ENCODE assay signal across 14 cellular contexts in the genomic region with DNA sequence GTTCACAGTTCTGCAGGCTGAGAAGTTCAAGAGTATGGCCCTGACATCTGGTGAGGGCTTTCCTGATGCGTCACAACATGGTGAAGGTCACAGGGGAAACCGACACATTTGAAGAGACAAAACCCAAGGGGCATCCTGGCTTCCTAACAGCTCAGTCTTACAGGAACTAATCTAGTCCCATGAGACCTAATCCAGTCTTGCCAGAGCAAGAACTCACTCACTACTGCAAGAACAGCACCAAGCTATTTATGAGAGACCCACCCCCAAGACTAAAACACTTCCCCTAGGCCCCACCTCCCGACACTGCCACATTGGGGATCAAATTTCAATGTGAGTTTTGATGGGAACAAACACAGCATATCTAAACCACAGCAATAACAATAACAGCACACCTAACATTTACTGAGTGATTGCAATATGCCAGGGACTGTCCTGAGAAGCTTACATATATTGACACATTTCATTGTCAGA. TPM values are rescaled to one million over a fixed set of nuclear protein-coding genes. Genes with fewer than 3 reads are reported as not detected.
A peak's percentile ranks its signal among the peaks of the same experiment; 100 is the strongest.
DNase-seq lines count a peak whose midpoint lies in the region; ATAC-seq, FAIRE-seq and TF ChIP-seq lines count a peak whose summit lies in the region.
"Had no signal": no experiment of that assay in that cellular context is flagged by ENCODE, and none has a peak within 500 bp of the region (broad histone marks: within the 10 kb centered on the region; RNA-seq: fewer than 3 reads in every experiment).

No MANE protein-coding gene starts in this region.

- H3K79me2 ChIP-seq in mammary epithelial cell (ENCODE audit: insufficient read depth, low read length) (no peaks in the 10 kb centered on the region), keratinocyte (ENCODE audit: control insufficient read depth, insufficient read depth, low read length) (no peaks in the 10 kb centered on the region)

- peaks cover 31% of the 10 kb centered on the region for H3K4me1 ChIP-seq in mammary epithelial cell (ENCODE audit: insufficient read depth, low read length)
- H3K4me1 ChIP-seq in keratinocyte (ENCODE audit: control insufficient read depth, extremely low read depth, insufficient read depth, low read length): peaks cover 32% of the 10 kb centered on the region
- no peaks in the 10 kb centered on the region for H3K4me1 ChIP-seq in gastroesophageal sphincter
- H3K4me1 ChIP-seq: ascending aorta, sigmoid colon had no signal

- no peak for TF ChIP-seq POLR2A in gastroesophageal sphincter (IDR thresholded peaks at IDR 0.05)

- no peaks in the 10 kb centered on the region for H3K9me3 ChIP-seq in mammary epithelial cell (replicated peaks; ENCODE audit: insufficient read depth, low read length)
- H3K9me3 ChIP-seq in keratinocyte (ENCODE audit: control insufficient read depth, low read depth, low read length): no peaks in the 10 kb centered on the region
- no peaks in the 10 kb centered on the region for H3K9me3 ChIP-seq in gastroesophageal sphincter
- H3K9me3 ChIP-seq: ascending aorta, sigmoid colon had no signal

- TF ChIP-seq CTCF in mammary epithelial cell (conservative IDR thresholded peaks at IDR 0.05 in 1 of 2, IDR thresholded peaks at IDR 0.05 in 1 of 2; ENCODE audit: extremely low read depth in 1 of 2, insufficient read depth in 1 of 2, low read depth in 1 of 2, low read length in 2 of 2) (no peak), keratinocyte (optimal IDR thresholded peaks at IDR 0.05 in 1 of 3, IDR thresholded peaks at IDR 0.05 in 1 of 3, conservative IDR thresholded peaks at IDR 0.05 in 1 of 3; ENCODE audit: extremely low read depth in 1 of 3, insufficient read depth in 2 of 3, low read length in 3 of 3) (no peak), gastroesophageal sphincter (IDR thresholded peaks at IDR 0.05) (no peak)

- H3K9ac ChIP-seq in mammary epithelial cell (ENCODE audit: insufficient read depth, low read length) (no peak overlapping the region), keratinocyte (ENCODE audit: control insufficient read depth, extremely low read depth, insufficient read depth, low read length) (no peak overlapping the region)

- DNase-seq in EH (ENCODE audit: low read depth): peak; percentile 16
- DNase-seq in NCI-H2171 (lab: John Stamatoyannopoulos, UW): peak; percentile 72
- DNase-seq in mammary epithelial cell: no peak
- DNase-seq in keratinocyte (ENCODE audit: low read depth, low spot score): no peak
- DNase-seq in central memory CD4-positive, alpha-beta T cell: no peak
- DNase-seq: midbrain, sigmoid colon, SW 1271 had no signal

- TF ChIP-seq EP300 in gastroesophageal sphincter (IDR thresholded peaks at IDR 0.05): no peak

- no peaks in the 10 kb centered on the region for H3K9me1 ChIP-seq in keratinocyte (ENCODE audit: control insufficient read depth, extremely low read depth, insufficient read depth, low read length)

- dilution Hi-C loops in mammary epithelial cell (cut with HindIII; ENCODE audit: low sequenced_read_pairs) (no loop called here), keratinocyte (cut with MboI; ENCODE audit: extremely low pct_ligation_motif_present, low sequenced_read_pairs) (no loop called here)

- no TSS peak for BruUV-seq in mammary epithelial cell (replicated peaks; lab: Mats Ljungman, UMichigan)

- no peaks in the 10 kb centered on the region for H4K20me1 ChIP-seq in mammary epithelial cell (ENCODE audit: insufficient read depth, low read length)
- no peaks in the 10 kb centered on the region for H4K20me1 ChIP-seq in keratinocyte (ENCODE audit: control insufficient read depth, extremely low read depth, insufficient read depth, low read length)

- intact Hi-C loops in mammary epithelial cell (cut with micrococcal nuclease): no loop called here

- peak; percentile 68 for FAIRE-seq in keratinocyte (lab: Jason Lieb, UNC)
- FAIRE-seq: islet of Langerhans had no signal

- in situ Hi-C loops in mammary epithelial cell (cut with MboI; ENCODE audit: low sequenced_read_pairs in 2 of 2): no loop called here

- CTCF ChIA-PET in mammary epithelial cell (lab: Charles Lee; ENCODE audit: low non-redundant PET): no interaction called here

- H2AFZ ChIP-seq in mammary epithelial cell (ENCODE audit: low read depth, low read length): no peak overlapping the region
- no peak overlapping the region for H2AFZ ChIP-seq in keratinocyte (ENCODE audit: control insufficient read depth, low read length)

- H3K4me2 ChIP-seq in mammary epithelial cell (ENCODE audit: insufficient read depth, low read depth, low read length): no peak overlapping the region
- H3K4me2 ChIP-seq in keratinocyte (ENCODE audit: control insufficient read depth, extremely low read depth, insufficient read depth, low read depth, low read length): no peak overlapping the region

- 100% methylated on average over 1 of the region's 3 CpGs for WGBS in mammary epithelial cell (ENCODE audit: low coverage, missing lambda C conversion rate)
- 100% methylated on average over 1 of the region's 3 CpGs; no CpG with 5 or more reads in 1 of the 2 donors for WGBS in gastroesophageal sphincter (ENCODE audit: low coverage in 1 of 2), 2 donors

- H3K27me3 ChIP-seq in mammary epithelial cell (ENCODE audit: insufficient read depth, low read length) (no peaks in the 10 kb centered on the region), keratinocyte (ENCODE audit: control insufficient read depth, extremely low read depth, insufficient read depth, low read length) (no peaks in the 10 kb centered on the region), gastroesophageal sphincter (no peaks in the 10 kb centered on the region)
- H3K27me3 ChIP-seq: ascending aorta, sigmoid colon had no signal

- H3K36me3 ChIP-seq in mammary epithelial cell (ENCODE audit: insufficient read depth, low read length) (no peaks in the 10 kb centered on the region), keratinocyte (ENCODE audit: control insufficient read depth in 2 of 2, extremely low read depth in 1 of 2, insufficient read depth in 2 of 2, low read length in 2 of 2) (no peaks in the 10 kb centered on the region), gastroesophageal sphincter (peaks cover 0 to 5% of the 10 kb centered on the region in 2 donors)
- H3K36me3 ChIP-seq: ascending aorta, sigmoid colon had no signal

- H3K4me3 ChIP-seq in mammary epithelial cell (replicated peaks in 1 of 3; ENCODE audit: insufficient read depth in 1 of 3, low read depth in 2 of 3, low read length in 3 of 3) (no peak overlapping the region), keratinocyte (ENCODE audit: control insufficient read depth in 2 of 3, extremely low read depth in 1 of 3, insufficient read depth in 2 of 3, low read depth in 1 of 3, low read length in 3 of 3) (no peak overlapping the region), gastroesophageal sphincter (no peak overlapping the region)
- H3K4me3 ChIP-seq: ascending aorta, sigmoid colon had no signal

- H3K27ac ChIP-seq in mammary epithelial cell (ENCODE audit: insufficient read depth, low read depth, low read length): peak overlapping the region; percentile 97
- peak overlapping the region; percentile 86 for H3K27ac ChIP-seq in keratinocyte (ENCODE audit: control insufficient read depth, insufficient read depth, low read length)
- no peak overlapping the region for H3K27ac ChIP-seq in gastroesophageal sphincter
- H3K27ac ChIP-seq: ascending aorta, sigmoid colon had no signal

- ATAC-seq in GM18502 (IDR thresholded peaks at IDR 0.05; ENCODE audit: poor library complexity, unreplicated experiment) (no peak), GM18873 (IDR thresholded peaks at IDR 0.05; ENCODE audit: low FRiP score, unreplicated experiment) (no peak), gastroesophageal sphincter (no peak)
- ATAC-seq: stimulated activated effector memory CD8-positive, alpha-beta T cell treated with anti-CD3 and anti-CD28 coated beads, Interleukin-12 subunit alpha, Interleukin-12 subunit beta, amount 100 ng/mL, for 72 hours had no signal

RNA-seq across cellular contexts. Expression of a gene that starts 46.6 kb away (rescaled TPM):
- 100 to 1,000 TPM in 1 of 2 donors, 10 to 100 TPM in 1; 62.8 to 115 TPM for total RNA-seq in mammary epithelial cell
- 95.2 TPM for polyA plus RNA-seq in mammary epithelial cell
- polyA minus RNA-seq in mammary epithelial cell: 53.5 TPM
- polyA plus RNA-seq in keratinocyte: 55.7 to 81.8 TPM (median 69.1 TPM) in 3 replicates
- 35.9 TPM for polyA plus RNA-seq in keratinocyte (2011; ENCODE audit: low read depth)
- 25.4 and 40.6 TPM in 2 replicates for polyA plus RNA-seq in keratinocyte (2011; cell fraction: cytosol; rRNA removed)
- 274 and 296 TPM in 2 replicates for polyA plus RNA-seq in keratinocyte (2011; cell fraction: nucleus; rRNA removed)
- polyA plus RNA-seq in keratinocyte (2012; ENCODE audit: low replicate concordance): 47.0 and 102 TPM in 2 replicates
- 20.0 to 45.0 TPM (median 36.4 TPM) in 3 replicates for polyA minus RNA-seq in keratinocyte
- 42.8 TPM for polyA minus RNA-seq in keratinocyte (2011; cell fraction: cytosol; rRNA and poly(A)+ RNA removed)
- polyA minus RNA-seq in keratinocyte (2011; cell fraction: nucleus; rRNA and poly(A)+ RNA removed): 129 and 153 TPM in 2 replicates
- total RNA-seq in gastroesophageal sphincter: 100 to 1,000 TPM in 1 of 4 donors, 10 to 100 TPM in 3; 23.3 to 126 (median 84.5) TPM

Comparison
In these comparisons a context has a peak if more than half of its experiments do, and no peak if none do; other contexts are left out.
1. DNase-seq: peak in EH (single experiment) and NCI-H2171 (single experiment); none in mammary epithelial cell (single experiment), keratinocyte (single experiment) and central memory CD4-positive, alpha-beta T cell (single experiment).
2. H3K27ac ChIP-seq: peak in mammary epithelial cell (single experiment) and keratinocyte (single experiment); none in gastroesophageal sphincter (0 of 4).